ENCODE assay signal across 7 cellular contexts in genomic region chr9:113579270-113580040, GRCh38.
DNase-seq lines count a peak whose midpoint lies in the region; ATAC-seq and TF ChIP-seq lines count a peak whose summit lies in the region.

No MANE protein-coding gene starts in this region.

- H3K9me3 ChIP-seq in OCI-LY3 (ENCODE audit: insufficient read depth, low read length) (no peaks in the 10 kb centered on the region), vagina (no peaks in the 10 kb centered on the region)

- peak overlapping the region; percentile 81 for H3K27ac Mint-ChIP-seq in memory B cell

- H3K79me2 ChIP-seq in OCI-LY3 (ENCODE audit: low read length), result no peaks in the 10 kb centered on the region

- H3K4me2 ChIP-seq in OCI-LY3 (ENCODE audit: low read length), result peak overlapping the region; percentile 75

- H3K4me1 Mint-ChIP-seq in memory B cell, result peaks cover 56% of the 10 kb centered on the region

- peaks cover under 1% of the 10 kb centered on the region for H3K27me3 Mint-ChIP-seq in memory B cell

- intact Hi-C loops in vagina (cut with DNase I), result no loop called here

- peak; percentile 27 for ATAC-seq in GM18909 (IDR thresholded peaks at IDR 0.05; ENCODE audit: poor library complexity, unreplicated experiment)
- peak; percentile 19 for ATAC-seq in HG02970 (IDR thresholded peaks at IDR 0.05; ENCODE audit: low FRiP score, unreplicated experiment)
- peak; percentile 30 for ATAC-seq in memory B cell (ENCODE audit: low read depth)
- ATAC-seq in left lobe of liver, result no peak

- TF ChIP-seq CTCF in OCI-LY3 (IDR thresholded peaks at IDR 0.05; ENCODE audit: low read depth, low read length) (no peak), vagina (IDR thresholded peaks at IDR 0.05) (no peak)

- peaks cover 15% of the 10 kb centered on the region for H3K36me3 ChIP-seq in OCI-LY3 (replicated peaks; ENCODE audit: low read depth, low read length)
- H3K36me3 ChIP-seq in vagina, result peaks cover 0 to 13% of the 10 kb centered on the region in 2 donors

- H3K27me3 ChIP-seq in OCI-LY3 (ENCODE audit: low read depth, low read length) (peaks cover 2% of the 10 kb centered on the region; the same call in 1 of the 2 replicates), vagina (no peaks in the 10 kb centered on the region)

- H3K4me3 Mint-ChIP-seq in memory B cell, result peak overlapping the region; percentile 75

- H3K27ac ChIP-seq in OCI-LY3 (ENCODE audit: low read length) (peak overlapping the region; percentile 93), vagina (peak overlapping the region; percentile 77)

- peak overlapping the region; percentile 66 for H3K9ac ChIP-seq in OCI-LY3 (ENCODE audit: low read length)

- H3K36me3 Mint-ChIP-seq in memory B cell, result peaks cover 7% of the 10 kb centered on the region

- H4K20me1 ChIP-seq in OCI-LY3 (ENCODE audit: insufficient read depth, low read length), result peaks cover 4% of the 10 kb centered on the region; the same call in 1 of the 2 replicates

- DNase-seq in astrocyte of the hippocampus (ENCODE audit: low read depth, low spot score), result peak; percentile 44
- peak in 1 of 2 donors; percentile 30 for DNase-seq in memory B cell (ENCODE audit: low spot score in 2 of 2)
- no peak for DNase-seq in vagina (ENCODE audit: extremely low spot score in 2 of 2)
- no peak for DNase-seq in left lobe of liver (ENCODE audit: low spot score)

- peaks cover 82% of the 10 kb centered on the region for H3K4me1 ChIP-seq in OCI-LY3 (ENCODE audit: low read length)
- H3K4me1 ChIP-seq in vagina, result peaks cover 78% of the 10 kb centered on the region

- no peaks in the 10 kb centered on the region for H3K9me3 Mint-ChIP-seq in memory B cell

- no peak overlapping the region for H2AFZ ChIP-seq in OCI-LY3 (ENCODE audit: low read depth, low read length)

- TF ChIP-seq POLR2A in vagina (IDR thresholded peaks at IDR 0.05), result no peak

- H3K4me3 ChIP-seq in OCI-LY3 (ENCODE audit: low read length), result peak overlapping the region; percentile 63
- no peak overlapping the region for H3K4me3 ChIP-seq in vagina
